16 cellular contexts compared by ENCODE assay signal in genomic region chr2:172279214-172279613, GRCh38.
"Had no signal": no experiment of that assay in that cellular context is flagged by ENCODE, and none has a peak within 500 bp of the region (broad histone marks: within the 10 kb centered on the region; RNA-seq: fewer than 3 reads in every experiment).

No MANE protein-coding gene starts in this region.

- DNase-seq: cortex of kidney; effector memory CD4-positive, alpha-beta T cell; gastrocnemius medialis; glutamatergic neuron; islet precursor cell; mucosa of descending colon; naive thymus-derived CD8-positive, alpha-beta T cell; sigmoid colon; stimulated activated CD4-positive, alpha-beta T cell treated with anti-CD3 and anti-CD28 coated beads, Interleukin-2, amount 100 ng/mL, for 48 hours; stimulated activated naive CD4-positive, alpha-beta T cell treated with Interleukin-2 at 50 U/mL for 16 hours; trophoblast cell had no signal

- ATAC-seq: gastrocnemius medialis; left lobe of liver; naive thymus-derived CD8-positive, alpha-beta T cell had no signal

- H3K27me3 ChIP-seq: gastrocnemius medialis, neutrophil, right atrium auricular region, sigmoid colon had no signal

- H3K27ac ChIP-seq: esophagus muscularis mucosa, gastrocnemius medialis, neutrophil, right atrium auricular region, sigmoid colon, skin epidermis had no signal

- H3K4me3 ChIP-seq: esophagus muscularis mucosa, gastrocnemius medialis, mucosa of descending colon, right atrium auricular region, sigmoid colon, skin epidermis had no signal

- H3K4me3 Mint-ChIP-seq: naive thymus-derived CD8-positive, alpha-beta T cell had no signal
